8 cellular contexts compared by ENCODE assay signal in genomic region chr1:226125097-226125630, GRCh38.
DNase-seq lines count a peak whose midpoint lies in the region; ATAC-seq and TF ChIP-seq lines count a peak whose summit lies in the region.

No MANE protein-coding gene starts in this region.

- DNase-seq in CMK (ENCODE audit: low read depth) (peak; percentile 50), GM23248 (peak; percentile 72), NCI-H146 (lab: John Stamatoyannopoulos, UW) (peak; percentile 81), heart right ventricle (peak; percentile 81 to 87), putamen (ENCODE audit: low spot score) (peak; percentile 64)
- DNase-seq in activated naive CD8-positive, alpha-beta T cell treated with anti-CD3 and anti-CD28 coated beads, Interleukin-2, amount 50 U/mL, for 16 hours (ENCODE audit: low read depth, low spot score): peak; percentile 78

- H3K9me3 Mint-ChIP-seq in T-helper 1 cell treated with Interleukin-12 subunit alpha and Interleukin-12 subunit beta and Interleukin-4 antibody, amounts not matched to agents 30 μg/mL and 1 μg/mL, for 36 hours: no peaks in the 10 kb centered on the region

- H3K9me2 ChIP-seq in GM23248 (ENCODE audit: insufficient read depth): no peaks in the 10 kb centered on the region

- peak overlapping the region; percentile 60 for H3K27ac Mint-ChIP-seq in T-helper 1 cell treated with Interleukin-12 subunit alpha and Interleukin-12 subunit beta and Interleukin-4 antibody, amounts not matched to agents 30 μg/mL and 1 μg/mL, for 36 hours

- 0 out of 2 replicates have a peak, but pooled peaks cover 11% of the 10 kb centered on the region for H3K4me1 ChIP-seq in GM23248 (ENCODE audit: insufficient read depth)
- H3K4me1 ChIP-seq in heart right ventricle: peaks cover 3 to 26% (median 16%) of the 10 kb centered on the region in 9 donors

- peak overlapping the region; percentile 25 for H3K4me3 Mint-ChIP-seq in T-helper 1 cell treated with Interleukin-12 subunit alpha and Interleukin-12 subunit beta and Interleukin-4 antibody, amounts not matched to agents 30 μg/mL and 1 μg/mL, for 36 hours

- H3K4me3 ChIP-seq in GM23248 (no peak overlapping the region), heart right ventricle (no peak overlapping the region)

- H3K9ac ChIP-seq in GM23248: no peak overlapping the region

- ATAC-seq in heart right ventricle: peak in 5 of 8 donors; percentile 53 to 63 (median 59)
- ATAC-seq in GM18519 (IDR thresholded peaks at IDR 0.05; ENCODE audit: low FRiP score, unreplicated experiment): no peak

- H3K27ac ChIP-seq in GM23248: no peak overlapping the region
- no peak overlapping the region for H3K27ac ChIP-seq in heart right ventricle

- peaks cover 13% of the 10 kb centered on the region; the same call in 1 of the 2 replicates for H3F3A ChIP-seq in GM23248 (ENCODE audit: insufficient read depth)

- intact Hi-C loops in heart right ventricle (cut with DNase I): loop anchor here in 9 of 10 donors (1.0 to 10.0 kb wide), 6 partner anchors 72 to 212 kb away; no protein-coding TSS in a partner anchor

- TF ChIP-seq CTCF in heart right ventricle (IDR thresholded peaks at IDR 0.05): peak; percentile 96 to 98 (median 97)

- peaks cover 47% of the 10 kb centered on the region for H3K4me1 Mint-ChIP-seq in T-helper 1 cell treated with Interleukin-12 subunit alpha and Interleukin-12 subunit beta and Interleukin-4 antibody, amounts not matched to agents 30 μg/mL and 1 μg/mL, for 36 hours (ENCODE audit: low read depth)

- H4K20me1 ChIP-seq in GM23248 (ENCODE audit: insufficient read depth): no peaks in the 10 kb centered on the region

- H3K36me3 ChIP-seq in GM23248 (ENCODE audit: low read depth) (no peaks in the 10 kb centered on the region), heart right ventricle (no peaks in the 10 kb centered on the region)

- in situ Hi-C loops in GM23248 (cut with MboI): no loop called here

- H3K9me3 ChIP-seq in GM23248 (ENCODE audit: low read depth) (no peaks in the 10 kb centered on the region), heart right ventricle (no peaks in the 10 kb centered on the region)

- no peak overlapping the region for H3K4me2 ChIP-seq in GM23248 (ENCODE audit: unreplicated experiment)

- H3K27me3 Mint-ChIP-seq in T-helper 1 cell treated with Interleukin-12 subunit alpha and Interleukin-12 subunit beta and Interleukin-4 antibody, amounts not matched to agents 30 μg/mL and 1 μg/mL, for 36 hours (ENCODE audit: low read depth): no peaks in the 10 kb centered on the region

- no peaks in the 10 kb centered on the region for H3K27me3 ChIP-seq in GM23248 (replicated peaks; ENCODE audit: insufficient read depth)
- H3K27me3 ChIP-seq in heart right ventricle: peaks cover 0 to 11% (median 0%) of the 10 kb centered on the region in 7 donors

- H2AFZ ChIP-seq in GM23248: 0 out of 2 replicates have a peak overlapping the region, but pooled peaks have one; percentile 15

- H3K36me3 Mint-ChIP-seq in T-helper 1 cell treated with Interleukin-12 subunit alpha and Interleukin-12 subunit beta and Interleukin-4 antibody, amounts not matched to agents 30 μg/mL and 1 μg/mL, for 36 hours (ENCODE audit: low read depth): no peaks in the 10 kb centered on the region

- H3K79me2 ChIP-seq in GM23248 (ENCODE audit: insufficient read depth): no peaks in the 10 kb centered on the region

- WGBS in GM23248 (ENCODE audit: low coverage in 1 of 2, low lambda C conversion rate in 2 of 2, missing lambda C conversion rate in 2 of 2), 2 experiments: 2 to 4% methylated on average over 12 of the region's 12 CpGs
- 5% methylated on average over 12 of the region's 12 CpGs for WGBS in heart right ventricle, 2 donors
